7 cellular contexts compared by ENCODE assay signal in genomic region chr5:34160902-34161301, GRCh38.
A peak's percentile ranks its signal among the peaks of the same experiment; 100 is the strongest.
DNase-seq lines count a peak whose midpoint lies in the region; ATAC-seq, FAIRE-seq and TF ChIP-seq lines count a peak whose summit lies in the region.
"Not testable (repeated sequence)": the region's sequence is repeated elsewhere in the genome, so short reads cannot be mapped to it uniquely, and the experiment has no call there.

No MANE protein-coding gene starts in this region.

- TF ChIP-seq CTCF in PC-3 (conservative IDR thresholded peaks at IDR 0.05; ENCODE audit: low read depth, low read length); RWPE2 (IDR thresholded peaks at IDR 0.05; ENCODE audit: poor library complexity, severe bottlenecking); K562 (IDR thresholded peaks at IDR 0.05 in 2 of 3, conservative IDR thresholded peaks at IDR 0.05 in 1 of 3; ENCODE audit: insufficient read depth in 2 of 3, low read depth in 1 of 3, low read length in 3 of 3): not testable (repeated sequence)

- TF ChIP-seq RAD21 in K562 (CRISPR knock-in tag; conservative IDR thresholded peaks at IDR 0.05 in 1 of 2, IDR thresholded peaks at IDR 0.05 in 1 of 2), result not testable (repeated sequence)

- POLR2A ChIA-PET in PC-3 (lab: Charles Lee; ENCODE audit: unreplicated experiment); K562 (lab: Yijun Ruan, JAX): not testable (repeated sequence)

- not testable (repeated sequence) for H3K9me2 ChIP-seq in PC-3 (replicated peaks; ENCODE audit: low read length)

- peak; percentile 92 for FAIRE-seq in H54 (lab: Jason Lieb, UNC)
- not testable (repeated sequence) for FAIRE-seq in K562 (lab: Jason Lieb, UNC)

- not testable (repeated sequence) for H3K27me3 ChIP-seq in MG63; PC-3 (ENCODE audit: low read length); RWPE2 (ENCODE audit: insufficient read depth, poor library complexity, severe bottlenecking); K562 (ENCODE audit: control insufficient read depth in 2 of 2, insufficient read depth in 2 of 2, low read length in 2 of 2)

- not testable (repeated sequence) for H3K4me2 ChIP-seq in PC-3 (ENCODE audit: low read length); K562 (ENCODE audit: insufficient read depth, low read length)

- H2AFZ ChIP-seq in PC-3 (ENCODE audit: low read length); K562 (ENCODE audit: low read depth, low read length): not testable (repeated sequence)

- not testable (repeated sequence) for DNase-seq in H54 (ENCODE audit: insufficient read length, low spot score); PC-3; RWPE2 (ENCODE audit: low spot score); K562 (ENCODE audit: extremely low read depth in 1 of 4, low spot score in 3 of 4)
- DNase-seq in LHCN-M2 (ENCODE audit: low read depth) (peak; percentile 9), MG63 (peak; percentile 25)

- H3K4me3 ChIP-seq in MG63; PC-3 (ENCODE audit: low read length); RWPE2 (ENCODE audit: severe bottlenecking); K562: not testable (repeated sequence)

- ATAC-seq in PC-3 (peak; percentile 92), RWPE2 (ENCODE audit: low read depth) (peak; percentile 36; the same call in 1 of the 3 replicates), SK-N-SH treated with all-trans-retinoic acid at 6 μM for 48 hours (peak; percentile 59), K562 (0 out of 3 replicates have a peak, but pooled peaks have one; percentile 27)

- not testable (repeated sequence) for H3K27ac ChIP-seq in PC-3 (ENCODE audit: low read length); RWPE2 (ENCODE audit: poor library complexity, severe bottlenecking); K562 (ENCODE audit: extremely low read depth, low read depth, low read length)

- not testable (repeated sequence) for TF ChIP-seq POLR2A in H54 (IDR thresholded peaks at IDR 0.05; ENCODE audit: low read depth, low read length); K562 (conservative IDR thresholded peaks at IDR 0.05)

- H3K79me2 ChIP-seq in PC-3 (ENCODE audit: low read length); K562 (ENCODE audit: control insufficient read depth, insufficient read depth, low read length): not testable (repeated sequence)

- intact Hi-C loops in PC-3 (cut with micrococcal nuclease); K562 (cut with micrococcal nuclease): not testable (repeated sequence)

- H4K20me1 ChIP-seq in PC-3 (ENCODE audit: low read length); K562 (replicated peaks; ENCODE audit: control insufficient read depth, insufficient read depth, low read length): not testable (repeated sequence)

- 73% methylated on average over 4 of the region's 4 CpGs for WGBS in K562 (ENCODE audit: insufficient coverage, low coverage, missing lambda C conversion rate)

- not testable (repeated sequence) for BruUV-seq in PC-3 (replicated peaks; lab: Mats Ljungman, UMichigan); K562 (replicated peaks; lab: Mats Ljungman, UMichigan)

- in situ Hi-C loops in K562 (cut with MboI), result not testable (repeated sequence)

- CTCF ChIA-PET in PC-3 (lab: Charles Lee); K562 (lab: Yijun Ruan, JAX; ENCODE audit: low intra/inter-chr PET ratio): not testable (repeated sequence)

- TF ChIP-seq EP300 in K562 (IDR thresholded peaks at IDR 0.05; ENCODE audit: low read length), result not testable (repeated sequence)

- H3K9me3 ChIP-seq in MG63; PC-3 (ENCODE audit: low read length); RWPE2 (ENCODE audit: severe bottlenecking); K562 (replicated peaks; ENCODE audit: control insufficient read depth, insufficient read depth, low read depth, low read length): not testable (repeated sequence)

- not testable (repeated sequence) for H3K9ac ChIP-seq in PC-3 (ENCODE audit: low read length); K562 (ENCODE audit: insufficient read depth in 1 of 2, low read depth in 2 of 2, low read length in 2 of 2)

- H3F3A ChIP-seq in PC-3 (ENCODE audit: low read length, unreplicated experiment), result not testable (repeated sequence)

- H3K36me3 ChIP-seq in MG63; PC-3 (ENCODE audit: low read depth, low read length); RWPE2 (ENCODE audit: low read depth); K562 (ENCODE audit: control insufficient read depth, insufficient read depth, low read length): not testable (repeated sequence)

- not testable (repeated sequence) for H3K4me1 ChIP-seq in PC-3 (ENCODE audit: insufficient read depth, low read length); RWPE2 (ENCODE audit: insufficient read depth, poor library complexity, severe bottlenecking); K562 (replicated peaks in 1 of 2; ENCODE audit: control insufficient read depth in 2 of 2, insufficient read depth in 2 of 2, low read length in 2 of 2)

- not testable (repeated sequence) for H3K9me1 ChIP-seq in K562 (ENCODE audit: control insufficient read depth, insufficient read depth, low read length)

Comparison
In these comparisons a context has a peak if more than half of its experiments do, and no peak if none do; other contexts are left out.
1. ATAC-seq: peak in every context shown above with its lines; median percentile 92 in PC-3; 59 in SK-N-SH treated with all-trans-retinoic acid at 6 μM for 48 hours; 36 in RWPE2; 27 in K562.